Comparison of ENCODE assay signal across 11 cellular contexts in the genomic region with DNA sequence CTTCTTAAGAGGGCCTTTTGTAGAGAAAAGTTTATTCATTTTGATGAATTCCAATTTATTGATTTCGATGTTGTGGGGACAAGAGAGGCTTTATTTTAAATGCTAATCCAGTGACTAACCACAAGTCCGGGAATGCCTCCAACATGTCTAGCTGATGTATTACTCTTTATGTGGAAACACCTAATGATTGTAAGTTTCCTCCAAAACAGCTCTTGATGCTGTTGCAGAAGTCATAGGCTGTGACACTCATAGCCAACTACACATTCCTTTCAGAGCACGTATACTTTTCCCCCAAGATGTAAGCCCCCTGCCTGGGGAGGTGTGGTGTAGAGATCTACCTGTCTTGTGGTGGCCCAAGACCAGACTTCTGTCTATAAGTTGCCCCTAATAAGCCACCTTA.
A peak's percentile ranks its signal among the peaks of the same experiment; 100 is the strongest.
DNase-seq lines count a peak whose midpoint lies in the region; ATAC-seq, FAIRE-seq and TF ChIP-seq lines count a peak whose summit lies in the region.
"Had no signal": no experiment of that assay in that cellular context is flagged by ENCODE, and none has a peak within 500 bp of the region (broad histone marks: within the 10 kb centered on the region; RNA-seq: fewer than 3 reads in every experiment).

No MANE protein-coding gene starts in this region.

- FAIRE-seq in RCC 7860 (lab: Jason Lieb, UNC) (peak; percentile 83), GM19239 (lab: Jason Lieb, UNC) (no peak)

- TF ChIP-seq CTCF in epithelial cell of proximal tubule (conservative IDR thresholded peaks at IDR 0.05; ENCODE audit: low read depth, low read length) (no peak), retinal pigment epithelial cell (conservative IDR thresholded peaks at IDR 0.05; ENCODE audit: low read depth, low read length) (no peak), lower leg skin (IDR thresholded peaks at IDR 0.05) (no peak), upper lobe of right lung (IDR thresholded peaks at IDR 0.05) (no peak)

- peaks cover 1% of the 10 kb centered on the region for H3K4me1 ChIP-seq in upper lobe of right lung

- DNase-seq in GM04504 (ENCODE audit: low read depth) (peak; percentile 82), RCC 7860 (ENCODE audit: low spot score) (peak; percentile 62), epithelial cell of proximal tubule (ENCODE audit: low read depth) (peak; percentile 57), retinal pigment epithelial cell (ENCODE audit: low read depth) (peak; percentile 85), GM19239 (ENCODE audit: insufficient read length, low spot score) (no peak), lower leg skin (ENCODE audit: low spot score in 2 of 2) (no peak), upper lobe of right lung (no peak)
- DNase-seq: NCI-H1105, trophoblast cell had no signal

- WGBS in lower leg skin, 2 donors, result 18 to 19% methylated on average over 3 of the region's 3 CpGs

- H3K36me3 ChIP-seq in upper lobe of right lung, result no peaks in the 10 kb centered on the region
- H3K36me3 ChIP-seq: neutrophil had no signal

- no peak overlapping the region for H3K27ac ChIP-seq in upper lobe of right lung

- TF ChIP-seq POLR2A in lower leg skin (IDR thresholded peaks at IDR 0.05), result no peak

- intact Hi-C loops in lower leg skin (cut with DNase I; ENCODE audit: low total_unique reads), result no loop called here
- intact Hi-C loops in upper lobe of right lung (cut with DNase I), result loop anchor here (10.0 kb wide), 1 partner anchor 192 kb away; a partner anchor contains a TSS

- ATAC-seq in upper lobe of right lung, result no peak
- ATAC-seq: GM23338 had no signal

- H3K4me3 ChIP-seq in epithelial cell of proximal tubule (ENCODE audit: low read depth, low read length), result no peak overlapping the region
- no peak overlapping the region for H3K4me3 ChIP-seq in retinal pigment epithelial cell (ENCODE audit: low read length)
- no peak overlapping the region for H3K4me3 ChIP-seq in lower leg skin (ENCODE audit: low read depth, poor library complexity, severe bottlenecking)
- H3K4me3 ChIP-seq in upper lobe of right lung, result no peak overlapping the region
- H3K4me3 ChIP-seq: GM23338 had no signal

- no peaks in the 10 kb centered on the region for H3K9me3 ChIP-seq in upper lobe of right lung
- H3K9me3 ChIP-seq: neutrophil had no signal

- no peaks in the 10 kb centered on the region for H3K27me3 ChIP-seq in upper lobe of right lung
- H3K27me3 ChIP-seq: neutrophil had no signal

Comparison
In these comparisons a context has a peak if more than half of its experiments do, and no peak if none do; other contexts are left out.
1. DNase-seq: peak in GM04504 (single experiment), RCC 7860 (single experiment), epithelial cell of proximal tubule (single experiment) and retinal pigment epithelial cell (single experiment); none in GM19239 (single experiment), lower leg skin (0 of 2) and upper lobe of right lung (single experiment).